Comparison of ENCODE assay signal across 1 cellular context in genomic region chr6:157317129-157317814, GRCh38.
TF ChIP-seq lines count a peak whose summit lies in the region.

No MANE protein-coding gene starts in this region.

TF ChIP-seq in K562, 482 proteins besides CTCF, POLR2A, EP300 and RAD21 (continued from another document and continues in another):
- TF ChIP-seq RNF2 (IDR thresholded peaks at IDR 0.05) (no peak), STAT5A (IDR thresholded peaks at IDR 0.05; ENCODE audit: borderline replicate concordance, low read length) (peak; percentile 41; the same call in 1 of the 2 replicates), BRCA1 (IDR thresholded peaks at IDR 0.05) (no peak), BRCA1 (CRISPR knock-in tag; IDR thresholded peaks at IDR 0.05) (no peak), ZZZ3 (IDR thresholded peaks at IDR 0.05) (no peak), RNF219 (CRISPR knock-in tag; IDR thresholded peaks at IDR 0.05) (no peak), PCBP2 (IDR thresholded peaks at IDR 0.05; ENCODE audit: low read depth, low read length, poor library complexity, severe bottlenecking) (no peak), SP1 (CRISPR knock-in tag; IDR thresholded peaks at IDR 0.05) (peak; percentile 10; the same call in 1 of the 2 replicates), ZNF444 (CRISPR knock-in tag; IDR thresholded peaks at IDR 0.05) (no peak), NFE2 (IDR thresholded peaks at IDR 0.05; ENCODE audit: low read depth) (peak; percentile 90), CREM (IDR thresholded peaks at IDR 0.05; ENCODE audit: low read depth) (peak; percentile 79), TAL1 (IDR thresholded peaks at IDR 0.05) (peak; percentile 35; the same call in 1 of the 2 replicates), MNT (conservative IDR thresholded peaks at IDR 0.05) (peak; percentile 49 to 60; a peak in 2 of 4 replicates), DPF2 (IDR thresholded peaks at IDR 0.05) (peak; percentile 97), SMAD2 (IDR thresholded peaks at IDR 0.05; ENCODE audit: low read depth, low read length) (no peak), ARID4B (CRISPR knock-in tag; IDR thresholded peaks at IDR 0.05) (no peak), SMARCE1 (IDR thresholded peaks at IDR 0.05) (peak; percentile 96), VEZF1 (CRISPR knock-in tag; IDR thresholded peaks at IDR 0.05) (no peak; the same call in 1 of the 2 replicates), XRCC5 (IDR thresholded peaks at IDR 0.05; ENCODE audit: low read depth, low read length) (no peak), ZNF232 (CRISPR knock-in tag; IDR thresholded peaks at IDR 0.05) (no peak), KHSRP (IDR thresholded peaks at IDR 0.05) (no peak; the same call in 1 of the 2 replicates), ZNF695 (CRISPR knock-in tag; IDR thresholded peaks at IDR 0.05) (no peak), ZNF592 (IDR thresholded peaks at IDR 0.05) (peak; percentile 83), CEBPB (tag; IDR thresholded peaks at IDR 0.05) (peak; percentile 96), PYGO2 (tag; IDR thresholded peaks at IDR 0.05) (no peak), CREB1 (IDR thresholded peaks at IDR 0.05) (no peak; the same call in 1 of the 2 replicates), CREB1 (CRISPR knock-in tag; IDR thresholded peaks at IDR 0.05) (peak; percentile 58; the same call in 1 of the 2 replicates), ZNF830 (CRISPR knock-in tag; IDR thresholded peaks at IDR 0.05) (no peak), COPS2 (conservative IDR thresholded peaks at IDR 0.05) (no peak), PHF8 (IDR thresholded peaks at IDR 0.05; ENCODE audit: borderline replicate concordance, low read length) (no peak), CBX3 (IDR thresholded peaks at IDR 0.05; ENCODE audit: borderline replicate concordance in 1 of 2, low read length in 2 of 2) (no peak; a peak in 1 of 3 replicates), ZNF143 (CRISPR knock-in tag; IDR thresholded peaks at IDR 0.05) (no peak), TEAD1 (CRISPR knock-in tag; IDR thresholded peaks at IDR 0.05) (0 out of 4 replicates have a peak, but pooled peaks of 1 of the 2 experiments have one; percentile 31), NR2C2 (CRISPR knock-in tag; IDR thresholded peaks at IDR 0.05) (no peak), NR2C2 (tag; IDR thresholded peaks at IDR 0.05) (peak; percentile 21; the same call in 1 of the 2 replicates), FOSL1 (tag; conservative IDR thresholded peaks at IDR 0.05) (peak; percentile 99), NFRKB (IDR thresholded peaks at IDR 0.05; ENCODE audit: low read depth) (peak; percentile 18; the same call in 1 of the 2 replicates), NFATC3 (IDR thresholded peaks at IDR 0.05) (peak; percentile 31; the same call in 1 of the 2 replicates), ZBTB43 (CRISPR knock-in tag; IDR thresholded peaks at IDR 0.05) (no peak), HDAC3 (IDR thresholded peaks at IDR 0.05; ENCODE audit: borderline replicate concordance, partially characterized antibody) (peak; percentile 73), ZNF766 (CRISPR knock-in tag; conservative IDR thresholded peaks at IDR 0.05) (peak; percentile 48; the same call in 1 of the 2 replicates), HDGF (IDR thresholded peaks at IDR 0.05) (peak; percentile 86), SRSF1 (IDR thresholded peaks at IDR 0.05; ENCODE audit: low read depth, low read length) (no peak), ZNF224 (CRISPR knock-in tag; IDR thresholded peaks at IDR 0.05) (no peak), IRF9 (tag; IDR thresholded peaks at IDR 0.05) (peak; percentile 68), ZNF12 (CRISPR knock-in tag; IDR thresholded peaks at IDR 0.05) (no peak), MTA1 (IDR thresholded peaks at IDR 0.05; ENCODE audit: borderline replicate concordance) (peak; percentile 63), SP2 (IDR thresholded peaks at IDR 0.05; ENCODE audit: extremely low read depth, low read depth, low read length, poor library complexity, severe bottlenecking) (no peak), ZNF134 (CRISPR knock-in tag; conservative IDR thresholded peaks at IDR 0.05) (no peak), SRF (CRISPR knock-in tag; IDR thresholded peaks at IDR 0.05) (peak in 1 of 2 experiments; percentile 65; a peak in 1 of 4 replicates), GABPB1 (CRISPR knock-in tag; IDR thresholded peaks at IDR 0.05) (peak; percentile 44; the same call in 1 of the 2 replicates), ZNF584 (CRISPR knock-in tag; IDR thresholded peaks at IDR 0.05; ENCODE audit: low read depth) (no peak), PML (IDR thresholded peaks at IDR 0.05; ENCODE audit: low read length) (no peak), BCOR (IDR thresholded peaks at IDR 0.05) (peak; percentile 62; the same call in 1 of the 2 replicates), ETV6 (IDR thresholded peaks at IDR 0.05; ENCODE audit: borderline replicate concordance in 1 of 2, low read depth in 2 of 2, low read length in 1 of 2) (no peak), ETV6 (CRISPR knock-in tag; IDR thresholded peaks at IDR 0.05; ENCODE audit: borderline replicate concordance) (no peak), LARP7 (IDR thresholded peaks at IDR 0.05) (peak; percentile 78; the same call in 1 of the 2 replicates), IFI16 (CRISPR knock-in tag; IDR thresholded peaks at IDR 0.05) (no peak), ZNF212 (CRISPR knock-in tag; IDR thresholded peaks at IDR 0.05) (no peak), POLR3G (IDR thresholded peaks at IDR 0.05; ENCODE audit: extremely low read depth, insufficient read length, insufficient replicate concordance) (no peak), RUNX1 (IDR thresholded peaks at IDR 0.05; ENCODE audit: low read depth) (no peak), RFX5 (IDR thresholded peaks at IDR 0.05; ENCODE audit: low read depth, low read length) (0 out of 2 replicates have a peak, but pooled peaks have one; percentile 22), NCOA6 (IDR thresholded peaks at IDR 0.05) (peak; percentile 39; the same call in 1 of the 2 replicates), RBM14 (IDR thresholded peaks at IDR 0.05; ENCODE audit: borderline replicate concordance, insufficient read depth, low read depth, low read length) (no peak), POLR2G (IDR thresholded peaks at IDR 0.05; ENCODE audit: low read depth, low read length) (no peak)
